ENCODE assay signal across 8 cellular contexts in genomic region chr20:36951198-36951976, GRCh38. TPM values are rescaled to one million over a fixed set of nuclear protein-coding genes. Genes with fewer than 3 reads are reported as not detected.
DNase-seq lines count a peak whose midpoint lies in the region; ATAC-seq and TF ChIP-seq lines count a peak whose summit lies in the region.

TSS of gene SAMHD1 (minus strand) at chr20:36951708. CDS start at chr20:36951643, 65 bp downstream.

- no peaks in the 10 kb centered on the region for H3K27me3 ChIP-seq in endocrine pancreas (ENCODE audit: control insufficient read depth, insufficient read depth, low read length)

- H3K4me3 ChIP-seq in endocrine pancreas (ENCODE audit: control insufficient read depth, insufficient read depth, low read length), result peak within 1 kb of the TSS; percentile 51

- H3K27ac Mint-ChIP-seq in activated CD8-positive, alpha-beta memory T cell treated with anti-CD3 and anti-CD28 coated beads, Interleukin-2, amount 10 ng/mL, durations not matched to agents 7 days and 5 days, result peak within 1 kb of the TSS; percentile 95

- ATAC-seq in activated CD8-positive, alpha-beta memory T cell treated with anti-CD3 and anti-CD28 coated beads, Interleukin-2, amount 10 ng/mL, durations not matched to agents 7 days and 5 days, result peak; percentile 95

- no peaks in the 10 kb centered on the region for H3K9me3 Mint-ChIP-seq in activated CD8-positive, alpha-beta memory T cell treated with anti-CD3 and anti-CD28 coated beads, Interleukin-2, amount 10 ng/mL, durations not matched to agents 7 days and 5 days (ENCODE audit: low read depth)

- no peaks in the 10 kb centered on the region for H3K4me1 ChIP-seq in endocrine pancreas (ENCODE audit: control insufficient read depth, insufficient read depth, low read length)

- peaks cover 27% of the 10 kb centered on the region for H3K36me3 Mint-ChIP-seq in activated CD8-positive, alpha-beta memory T cell treated with anti-CD3 and anti-CD28 coated beads, Interleukin-2, amount 10 ng/mL, durations not matched to agents 7 days and 5 days

- H3K4me3 Mint-ChIP-seq in activated CD8-positive, alpha-beta memory T cell treated with anti-CD3 and anti-CD28 coated beads, Interleukin-2, amount 10 ng/mL, durations not matched to agents 7 days and 5 days, result peak within 1 kb of the TSS; percentile 92

- TF ChIP-seq CTCF in GM20000 (IDR thresholded peaks at IDR 0.05; ENCODE audit: extremely low read depth, missing control alignments), result no peak

- CTCF ChIA-PET in activated CD8-positive, alpha-beta memory T cell treated with anti-CD3 and anti-CD28 coated beads, Interleukin-2, amount 10 ng/mL, durations not matched to agents 7 days and 5 days (lab: Charles Lee), result no interaction called here

- H3K36me3 ChIP-seq in endocrine pancreas (ENCODE audit: control insufficient read depth, insufficient read depth, low read length), result no peaks in the 10 kb centered on the region

- H3K4me1 Mint-ChIP-seq in activated CD8-positive, alpha-beta memory T cell treated with anti-CD3 and anti-CD28 coated beads, Interleukin-2, amount 10 ng/mL, durations not matched to agents 7 days and 5 days, result peaks cover 42% of the 10 kb centered on the region

- H3K27me3 Mint-ChIP-seq in activated CD8-positive, alpha-beta memory T cell treated with anti-CD3 and anti-CD28 coated beads, Interleukin-2, amount 10 ng/mL, durations not matched to agents 7 days and 5 days, result no peaks in the 10 kb centered on the region

- peak; percentile 100 for DNase-seq in COLO829 (ENCODE audit: low spot score)
- DNase-seq in GM20000 (ENCODE audit: low spot score), result peak; percentile 99
- peak; percentile 100 for DNase-seq in HT-29 (ENCODE audit: low spot score)
- peak; percentile 96 for DNase-seq in NOMO-1 treated with dmso at 0.1 percent for 144 hours (lab: John Stamatoyannopoulos, UW; ENCODE audit: unreplicated experiment)
- DNase-seq in activated CD8-positive, alpha-beta memory T cell treated with anti-CD3 and anti-CD28 coated beads, Interleukin-2, amount 10 ng/mL, durations not matched to agents 7 days and 5 days, result peak; percentile 97
- peak; percentile 98 for DNase-seq in mesenteric fat pad (ENCODE audit: low spot score)
- DNase-seq in stimulated activated CD8-positive, alpha-beta memory T cell treated with anti-CD3 and anti-CD28 coated beads, Interleukin-15, amount 100 ng/mL, for 24 hours (ENCODE audit: low read depth), result peak; percentile 70

- peak within 1 kb of the TSS; percentile 79 for H3K9ac ChIP-seq in endocrine pancreas (ENCODE audit: control insufficient read depth, insufficient read depth, low read length)

- H3K9me3 ChIP-seq in endocrine pancreas (ENCODE audit: control insufficient read depth, low read length), result no peaks in the 10 kb centered on the region

RNA-seq across cellular contexts. Expression of gene SAMHD1, which starts in this region (rescaled TPM):
- 17.0 and 20.3 TPM in 2 replicates for total RNA-seq in HT-29 (2014; rRNA removed; shearing (Covaris generic))
- 100 to 1,000 TPM; 167 to 213 TPM for total RNA-seq in activated CD8-positive, alpha-beta memory T cell treated with anti-CD3 and anti-CD28 coated beads, Interleukin-2, amount 10 ng/mL, durations not matched to agents 7 days and 5 days
- 280 TPM for total RNA-seq in mesenteric fat pad

Comparison
In these comparisons a context has a peak if more than half of its experiments do, and no peak if none do; other contexts are left out.
1. Peak in every context shown above with its lines: DNase-seq, ATAC-seq and H3K4me3 ChIP-seq.